ENCODE assay signal across 15 cellular contexts in genomic region chr20:22775256-22775655, GRCh38.
"Had no signal": no experiment of that assay in that cellular context is flagged by ENCODE, and none has a peak within 500 bp of the region (broad histone marks: within the 10 kb centered on the region; RNA-seq: fewer than 3 reads in every experiment).

No MANE protein-coding gene starts in this region.

- H3K36me3 ChIP-seq: left lung, ovary, stomach, thyroid gland had no signal

- H3K4me1 ChIP-seq: left lung, thyroid gland had no signal

- H3K27ac Mint-ChIP-seq: activated CD8-positive, alpha-beta memory T cell treated with anti-CD3 and anti-CD28 coated beads, Interleukin-2, amount 10 ng/mL, durations not matched to agents 7 days and 5 days; activated naive CD8-positive, alpha-beta T cell; memory B cell had no signal

- H3K4me3 Mint-ChIP-seq: activated CD8-positive, alpha-beta memory T cell treated with anti-CD3 and anti-CD28 coated beads, Interleukin-2, amount 10 ng/mL, durations not matched to agents 7 days and 5 days; activated naive CD8-positive, alpha-beta T cell; activated T-cell treated with anti-CD3 and anti-CD28 coated beads, Interleukin-2, amount 50 U/mL, for 4 hours; memory B cell had no signal

- H3K27ac ChIP-seq: left lung, ovary, stomach, thyroid gland had no signal

- H3K9me3 Mint-ChIP-seq: activated T-cell treated with anti-CD3 and anti-CD28 coated beads, Interleukin-2, amount 50 U/mL, for 4 hours had no signal

- H3K27me3 Mint-ChIP-seq: activated CD8-positive, alpha-beta memory T cell treated with anti-CD3 and anti-CD28 coated beads, Interleukin-2, amount 10 ng/mL, durations not matched to agents 7 days and 5 days; activated naive CD8-positive, alpha-beta T cell had no signal

- DNase-seq: activated CD4-positive, alpha-beta T cell treated with anti-CD3 and anti-CD28 coated beads, Interleukin-2, amount 50 U/mL, for 48 hours; activated CD8-positive, alpha-beta memory T cell treated with anti-CD3 and anti-CD28 coated beads, Interleukin-2, amount 10 ng/mL, durations not matched to agents 7 days and 5 days; activated effector memory CD4-positive, alpha-beta T cell treated with anti-CD3 and anti-CD28 coated beads, Interleukin-2, amount 50 U/mL, for 16 hours; activated T-cell treated with anti-CD3 and anti-CD28 coated beads, Interleukin-2, amount 50 U/mL, for 4 hours; amygdala; foreskin melanocyte; head of caudate nucleus; left lung; ovary; stimulated activated CD4-positive, alpha-beta T cell treated with anti-CD3 and anti-CD28 coated beads, Interleukin-4, amount 100 ng/mL, for 4 hours; stomach; thyroid gland had no signal

- H3K9me3 ChIP-seq: left lung, ovary, thyroid gland had no signal

- H3K4me1 Mint-ChIP-seq: activated CD8-positive, alpha-beta memory T cell treated with anti-CD3 and anti-CD28 coated beads, Interleukin-2, amount 10 ng/mL, durations not matched to agents 7 days and 5 days; memory B cell had no signal

- H3K27me3 ChIP-seq: left lung, ovary, stomach, thyroid gland had no signal

- ATAC-seq: activated CD4-positive, CD25-positive, alpha-beta regulatory T cell treated with anti-CD3 and anti-CD28 coated beads, Interleukin-2, amount 50 U/mL, for 24 hours; activated CD8-positive, alpha-beta memory T cell treated with anti-CD3 and anti-CD28 coated beads, Interleukin-2, amount 10 ng/mL, durations not matched to agents 7 days and 5 days; activated T-cell treated with anti-CD3 and anti-CD28 coated beads, Interleukin-2, amount 50 U/mL, for 4 hours; left lung had no signal

- H3K36me3 Mint-ChIP-seq: activated CD8-positive, alpha-beta memory T cell treated with anti-CD3 and anti-CD28 coated beads, Interleukin-2, amount 10 ng/mL, durations not matched to agents 7 days and 5 days; activated naive CD8-positive, alpha-beta T cell; memory B cell had no signal

- H3K4me3 ChIP-seq: left lung, ovary, stomach, thyroid gland had no signal
